Comparison of ENCODE assay signal across 26 cellular contexts in genomic region chr6:9697263-9697931, GRCh38.
"Had no signal": no experiment of that assay in that cellular context is flagged by ENCODE, and none has a peak within 500 bp of the region (broad histone marks: within the 10 kb centered on the region; RNA-seq: fewer than 3 reads in every experiment).

No MANE protein-coding gene starts in this region.

- ATAC-seq: activated CD4-positive, alpha-beta T cell treated with anti-CD3 and anti-CD28 coated beads for 36 hours; activated CD8-positive, alpha-beta memory T cell treated with anti-CD3 and anti-CD28 coated beads, Interleukin-2, amount 10 ng/mL, durations not matched to agents 7 days and 5 days; activated CD8-positive, alpha-beta T cell treated with anti-CD3 and anti-CD28 coated beads, Interleukin-2, amount 10 ng/mL, durations not matched to agents 7 days and 5 days; activated naive CD8-positive, alpha-beta T cell treated with anti-CD3 and anti-CD28 coated beads, Interleukin-2, amount 50 U/mL, for 24 hours; body of pancreas; gastroesophageal sphincter had no signal

- DNase-seq: activated CD4-positive, alpha-beta memory T cell treated with anti-CD3 and anti-CD28 coated beads for 36 hours; activated CD4-positive, alpha-beta T cell treated with anti-CD3 and anti-CD28 coated beads for 36 hours; activated CD4-positive, alpha-beta T cell treated with anti-CD3 and anti-CD28 coated beads, Interleukin-2, amount 10 ng/mL, durations not matched to agents 24 days and 14 days; activated CD4-positive, CD25-positive, alpha-beta regulatory T cell; activated CD4-positive, CD25-positive, alpha-beta regulatory T cell treated with anti-CD3 and anti-CD28 coated beads, Interleukin-2, amount 50 U/mL, for 72 hours; activated CD8-positive, alpha-beta memory T cell treated with anti-CD3 and anti-CD28 coated beads, Interleukin-2, amount 10 ng/mL, durations not matched to agents 7 days and 5 days; activated CD8-positive, alpha-beta memory T cell treated with anti-CD3 and anti-CD28 coated beads, Interleukin-2, amount 50 U/mL, for 4 hours; activated CD8-positive, alpha-beta T cell treated with anti-CD3 and anti-CD28 coated beads, Interleukin-2, amount 10 ng/mL, durations not matched to agents 7 days and 5 days; activated effector memory CD4-positive, alpha-beta T cell treated with anti-CD3 and anti-CD28 coated beads, Interleukin-2, amount 50 U/mL, for 16 hours; activated naive CD4-positive, alpha-beta T cell treated with anti-CD3 and anti-CD28 coated beads for 36 hours; activated naive CD8-positive, alpha-beta T cell treated with anti-CD3 and anti-CD28 coated beads for 36 hours; activated naive CD8-positive, alpha-beta T cell treated with anti-CD3 and anti-CD28 coated beads, Interleukin-2, amount 50 U/mL, for 24 hours; activated T-cell treated with anti-CD3 and anti-CD28 coated beads, Interleukin-2, amount 50 U/mL, for 1 hour; activated T-cell treated with anti-CD3 and anti-CD28 coated beads, Interleukin-2, amount 50 U/mL, for 48 hours; adrenal gland; amygdala; aorta; body of pancreas; central memory CD4-positive, alpha-beta T cell; cerebellar nuclear complex; colonic mucosa; effector CD8-positive, alpha-beta T cell; esophagus squamous epithelium; foreskin melanocyte; T-helper 2 cell had no signal
